ENCODE assay signal across 28 cellular contexts in genomic region chr5:72093824-72094223, GRCh38. TPM values are rescaled to one million over a fixed set of nuclear protein-coding genes. Genes with fewer than 3 reads are reported as not detected.
DNase-seq lines count a peak whose midpoint lies in the region; ATAC-seq, FAIRE-seq and TF ChIP-seq lines count a peak whose summit lies in the region.
"Had no signal": no experiment of that assay in that cellular context is flagged by ENCODE, and none has a peak within 500 bp of the region (broad histone marks: within the 10 kb centered on the region; RNA-seq: fewer than 3 reads in every experiment).

No MANE protein-coding gene starts in this region.

- H3K4me3 ChIP-seq in GM06990 (replicated peaks; ENCODE audit: low read depth, low read length) (no peak overlapping the region), MM.1S (ENCODE audit: low read length) (no peak overlapping the region; the same call in 1 of the 2 replicates), colonic mucosa (no peak overlapping the region), tibial nerve (no peak overlapping the region)
- H3K4me3 ChIP-seq: adrenal gland, body of pancreas, GM23248, ovary, smooth muscle cell, transverse colon had no signal

- TF ChIP-seq POLR2A in tibial nerve (IDR thresholded peaks at IDR 0.05) = no peak

- peak; percentile 53 for FAIRE-seq in GM19239 (lab: Jason Lieb, UNC)
- FAIRE-seq: endothelial cell of umbilical vein had no signal

- peak; percentile 3 for DNase-seq in GM06990 (ENCODE audit: extremely low read depth, insufficient read length)
- DNase-seq in GM19239 (ENCODE audit: insufficient read length, low spot score) = no peak
- peak; percentile 70 for DNase-seq in MM.1S
- no peak for DNase-seq in colonic mucosa
- DNase-seq in inferior parietal cortex (ENCODE audit: extremely low spot score) = no peak
- no peak for DNase-seq in tibial nerve (ENCODE audit: low spot score in 2 of 2)
- DNase-seq: activated CD4-positive, alpha-beta T cell treated with anti-CD3 and anti-CD28 coated beads, Interleukin-2, amount 50 U/mL, for 4 hours; activated CD4-positive, CD25-positive, alpha-beta regulatory T cell; adrenal gland; body of pancreas; hippocampal formation; left colon; NCI-H1417 treated with DMSO at 0.1 percent for 48 hours; NCI-H2081; NCI-H345; NCI-H774; nephron progenitor cell; ovary; stimulated activated CD4-positive, alpha-beta T cell treated with anti-CD3 and anti-CD28 coated beads, Interleukin-1b, Interleukin-23, amount 100 ng/mL, for 48 hours; stimulated activated CD8-positive, alpha-beta memory T cell treated with anti-CD3 and anti-CD28 coated beads, Interleukin-4, amount 100 ng/mL, for 48 hours; transverse colon had no signal

- H3K79me2 ChIP-seq in MM.1S (ENCODE audit: low read length) = no peaks in the 10 kb centered on the region

- H3K27me3 ChIP-seq in GM06990 (replicated peaks; ENCODE audit: control insufficient read depth, insufficient read depth, low read length) (no peaks in the 10 kb centered on the region; the same call in 1 of the 2 replicates), MM.1S (replicated peaks; ENCODE audit: insufficient read depth, low read length) (no peaks in the 10 kb centered on the region), colonic mucosa (no peaks in the 10 kb centered on the region), tibial nerve (no peaks in the 10 kb centered on the region)
- H3K27me3 ChIP-seq: adrenal gland, body of pancreas, ovary had no signal

- H3K9me3 ChIP-seq in MM.1S (replicated peaks; ENCODE audit: insufficient read depth, low read length) (no peaks in the 10 kb centered on the region), colonic mucosa (no peaks in the 10 kb centered on the region), tibial nerve (no peaks in the 10 kb centered on the region)
- H3K9me3 ChIP-seq: adrenal gland, body of pancreas, ovary, transverse colon had no signal

- TF ChIP-seq EP300 in tibial nerve (IDR thresholded peaks at IDR 0.05) = no peak

- intact Hi-C loops in colonic mucosa (cut with DNase I) = no loop called here

- TF ChIP-seq CTCF in GM06990 (IDR thresholded peaks at IDR 0.05; ENCODE audit: insufficient read depth, low read length, poor library complexity, severe bottlenecking) (no peak), MM.1S (IDR thresholded peaks at IDR 0.05; ENCODE audit: low read length) (no peak), colonic mucosa (IDR thresholded peaks at IDR 0.05) (no peak), tibial nerve (IDR thresholded peaks at IDR 0.05) (no peak)

- peak overlapping the region; percentile 17; the same call in 1 of the 2 replicates for H3K27ac ChIP-seq in MM.1S (ENCODE audit: low read length)
- no peak overlapping the region for H3K27ac ChIP-seq in colonic mucosa
- H3K27ac ChIP-seq in tibial nerve = no peak overlapping the region
- H3K27ac ChIP-seq: adrenal gland, body of pancreas, GM23248, HL-60, ovary, RWPE1, transverse colon had no signal

- 0 out of 2 replicates have a peak, but pooled peaks cover 2% of the 10 kb centered on the region for H3F3A ChIP-seq in MM.1S (ENCODE audit: insufficient read depth, low read length)

- no peak overlapping the region; the same call in 1 of the 2 replicates for H3K9ac ChIP-seq in MM.1S (ENCODE audit: low read length)
- H3K9ac ChIP-seq in colonic mucosa (ENCODE audit: low read depth in 2 of 2, low read length in 2 of 2) = no peak overlapping the region
- H3K9ac ChIP-seq: GM23248 had no signal

- H3K4me1 ChIP-seq in MM.1S (ENCODE audit: low read length) (no peaks in the 10 kb centered on the region), colonic mucosa (no peaks in the 10 kb centered on the region), tibial nerve (no peaks in the 10 kb centered on the region)
- H3K4me1 ChIP-seq: adrenal gland, body of pancreas, transverse colon had no signal

- H3K4me2 ChIP-seq in MM.1S (ENCODE audit: low read depth, low read length) = peak overlapping the region; percentile 28
- H3K4me2 ChIP-seq: smooth muscle cell had no signal

- no peak overlapping the region for H2AFZ ChIP-seq in MM.1S (ENCODE audit: low read length)
- H2AFZ ChIP-seq: GM23248 had no signal

- ATAC-seq in GM21717 (IDR thresholded peaks at IDR 0.05; ENCODE audit: unreplicated experiment) (peak; percentile 84), GM18868 (IDR thresholded peaks at IDR 0.05; ENCODE audit: unreplicated experiment) (no peak)
- ATAC-seq: body of pancreas, left colon had no signal

- H3K9me2 ChIP-seq in MM.1S (replicated peaks; ENCODE audit: insufficient read depth, low read length) = no peaks in the 10 kb centered on the region

- H4K20me1 ChIP-seq in MM.1S (ENCODE audit: insufficient read depth, low read length) = no peaks in the 10 kb centered on the region

- 66 to 77% methylated on average over 3 of the region's 3 CpGs for WGBS in tibial nerve, 2 donors

- H3K36me3 ChIP-seq in GM06990 (ENCODE audit: control insufficient read depth, insufficient read depth, low read length) (no peaks in the 10 kb centered on the region), MM.1S (replicated peaks; ENCODE audit: insufficient read depth, low read length) (no peaks in the 10 kb centered on the region), colonic mucosa (no peaks in the 10 kb centered on the region), tibial nerve (no peaks in the 10 kb centered on the region)
- H3K36me3 ChIP-seq: adrenal gland, ovary, transverse colon had no signal

RNA-seq across cellular contexts. Expression of gene MAP1B, which starts 13.5 kb away (rescaled TPM):
- total RNA-seq in colonic mucosa (10 to 100 TPM in 1 of 2 donors, 1 to 10 TPM in 1; 6.1 to 16.2 TPM), tibial nerve (100 to 1,000 TPM; 223 to 587 (median 472) TPM)

Comparison
In these comparisons a context has a peak if more than half of its experiments do, and no peak if none do; other contexts are left out.
1. DNase-seq: peak in GM06990 (single experiment) and MM.1S (single experiment); none in GM19239 (single experiment), colonic mucosa (single experiment), inferior parietal cortex (single experiment) and tibial nerve (0 of 2).
2. RNA of gene MAP1B, which starts 13.5 kb away (total RNA-seq): 223 to 587 TPM in tibial nerve; 6.1 to 16.2 TPM in colonic mucosa; every median in the first group is over 10 times any median in the second.